ENCODE assay signal across 8 cellular contexts in genomic region chr11:62856333-62856910, GRCh38. TPM values are rescaled to one million over a fixed set of nuclear protein-coding genes. Genes with fewer than 3 reads are reported as not detected.
DNase-seq lines count a peak whose midpoint lies in the region; ATAC-seq and TF ChIP-seq lines count a peak whose summit lies in the region.

No MANE protein-coding gene starts in this region.

- H3K4me3 Mint-ChIP-seq in activated T-cell treated with anti-CD3 and anti-CD28 coated beads, Interleukin-2, amount 50 U/mL, for 72 hours: peak overlapping the region; percentile 96 to 98
- peak overlapping the region; percentile 99 for H3K4me3 Mint-ChIP-seq in T-helper 2 cell treated with Interferon-gamma antibody and Interleukin-4, amounts not matched to agents 5 μg/mL and 100 μg/mL, for 36 hours

- H3K9me3 ChIP-seq in heart right ventricle (no peaks in the 10 kb centered on the region), skeletal muscle tissue (ENCODE audit: control insufficient read depth in 3 of 3, low read length in 3 of 3) (no peaks in the 10 kb centered on the region)

- H3K9ac ChIP-seq in skeletal muscle tissue (ENCODE audit: low read depth in 1 of 3, low read length in 3 of 3): peak overlapping the region; percentile 77 to 90 (median 83)

- no peaks in the 10 kb centered on the region for H3K27me3 Mint-ChIP-seq in activated T-cell treated with anti-CD3 and anti-CD28 coated beads, Interleukin-2, amount 50 U/mL, for 72 hours (ENCODE audit: low read depth)
- H3K27me3 Mint-ChIP-seq in T-helper 2 cell treated with Interferon-gamma antibody and Interleukin-4, amounts not matched to agents 5 μg/mL and 100 μg/mL, for 36 hours (ENCODE audit: low read depth): no peaks in the 10 kb centered on the region

- H3K4me1 Mint-ChIP-seq in activated T-cell treated with anti-CD3 and anti-CD28 coated beads, Interleukin-2, amount 50 U/mL, for 72 hours (ENCODE audit: low read depth): peaks cover 74% of the 10 kb centered on the region
- peaks cover 66% of the 10 kb centered on the region for H3K4me1 Mint-ChIP-seq in T-helper 2 cell treated with Interferon-gamma antibody and Interleukin-4, amounts not matched to agents 5 μg/mL and 100 μg/mL, for 36 hours (ENCODE audit: low read depth)

- TF ChIP-seq CTCF in heart right ventricle (IDR thresholded peaks at IDR 0.05): no peak

- H3K4me1 ChIP-seq in heart right ventricle (peaks cover 12 to 49% (median 29%) of the 10 kb centered on the region in 9 donors), skeletal muscle tissue (ENCODE audit: control insufficient read depth in 3 of 3, insufficient read depth in 3 of 3, low read length in 3 of 3) (peaks cover 22 to 38% (median 32%) of the 10 kb centered on the region in 3 donors)

- H3K27me3 ChIP-seq in heart right ventricle: no peaks in the 10 kb centered on the region
- H3K27me3 ChIP-seq in skeletal muscle tissue (ENCODE audit: control insufficient read depth in 3 of 3, insufficient read depth in 3 of 3, low read length in 3 of 3): no peaks in the 10 kb centered on the region

- no peak for DNase-seq in activated T-cell treated with anti-CD3 and anti-CD28 coated beads, Interleukin-2, amount 50 U/mL, for 72 hours
- DNase-seq in activated T-cell treated with anti-CD3 and anti-CD28 coated beads for 4 hours (no peak), heart right ventricle (no peak), NCI-H524 treated with DMSO at 0.1 percent for 48 hours (lab: John Stamatoyannopoulos, UW) (no peak), activated gamma-delta T cell treated with Interleukin-2 at 50 U/mL for 16 hours (no peak), NCI-H446 treated with DMSO at 0.1 percent for 48 hours (lab: John Stamatoyannopoulos, UW) (no peak)
- no peak for DNase-seq in T-helper 2 cell treated with Interferon-gamma antibody and Interleukin-4, amounts not matched to agents 5 μg/mL and 100 μg/mL, for 36 hours (ENCODE audit: low spot score)

- ATAC-seq in activated T-cell treated with anti-CD3 and anti-CD28 coated beads, Interleukin-2, amount 50 U/mL, for 72 hours (replicated peaks in 1 of 2): no peak
- peak in 2 of 8 donors; percentile 1 for ATAC-seq in heart right ventricle

- H3K4me3 ChIP-seq in heart right ventricle: peak overlapping the region; percentile 51 to 98 (median 68)
- H3K4me3 ChIP-seq in skeletal muscle tissue (ENCODE audit: low read length in 3 of 3): peak overlapping the region; percentile 86 to 98 (median 96)

- H3K9me3 Mint-ChIP-seq in activated T-cell treated with anti-CD3 and anti-CD28 coated beads, Interleukin-2, amount 50 U/mL, for 72 hours: no peaks in the 10 kb centered on the region
- H3K9me3 Mint-ChIP-seq in T-helper 2 cell treated with Interferon-gamma antibody and Interleukin-4, amounts not matched to agents 5 μg/mL and 100 μg/mL, for 36 hours: no peaks in the 10 kb centered on the region

- peaks cover 0 to 35% (median 27%) of the 10 kb centered on the region in 9 donors for H3K36me3 ChIP-seq in heart right ventricle
- H3K36me3 ChIP-seq in skeletal muscle tissue (ENCODE audit: control insufficient read depth in 3 of 3, insufficient read depth in 3 of 3, low read length in 3 of 3): peaks cover 26 to 34% (median 28%) of the 10 kb centered on the region in 3 donors

- peak overlapping the region; percentile 98 for H3K27ac Mint-ChIP-seq in activated T-cell treated with anti-CD3 and anti-CD28 coated beads, Interleukin-2, amount 50 U/mL, for 72 hours
- H3K27ac Mint-ChIP-seq in T-helper 2 cell treated with Interferon-gamma antibody and Interleukin-4, amounts not matched to agents 5 μg/mL and 100 μg/mL, for 36 hours: peak overlapping the region; percentile 99

- H3K27ac ChIP-seq in heart right ventricle (peak overlapping the region in 8 of 10 donors; percentile 33 to 88 (median 77)), skeletal muscle tissue (ENCODE audit: low read depth, low read length) (peak overlapping the region; percentile 59)

- intact Hi-C loops in heart right ventricle (cut with DNase I): loop anchor here in 3 of 10 donors (5.0 to 10.0 kb wide), 3 partner anchors 69 to 282 kb away; partner anchors contain the start of genes TMEM179B (in 2 of the 3), EEF1G (in 1 of the 3) and TUT1 (in 1 of the 3)

- H3K36me3 Mint-ChIP-seq in activated T-cell treated with anti-CD3 and anti-CD28 coated beads, Interleukin-2, amount 50 U/mL, for 72 hours (ENCODE audit: insufficient read depth in 2 of 2): peaks cover 38 to 45% of the 10 kb centered on the region in 2 donors
- peaks cover 57% of the 10 kb centered on the region for H3K36me3 Mint-ChIP-seq in T-helper 2 cell treated with Interferon-gamma antibody and Interleukin-4, amounts not matched to agents 5 μg/mL and 100 μg/mL, for 36 hours (ENCODE audit: low read depth)

- WGBS in heart right ventricle, 2 donors: 7 to 9% methylated on average over 20 of the region's 20 CpGs

RNA-seq across cellular contexts. Expression of gene WDR74, which starts 17.0 kb away (rescaled TPM):
- 100 to 1,000 TPM; 101 to 104 TPM for total RNA-seq in activated T-cell treated with anti-CD3 and anti-CD28 coated beads, Interleukin-2, amount 50 U/mL, for 72 hours
- total RNA-seq in heart right ventricle (10 to 100 TPM; 17.7 to 31.2 (median 22.9) TPM), skeletal muscle tissue (65.8 TPM)
- 10 to 100 TPM; 48.3 to 62.4 TPM for polyA plus RNA-seq in heart right ventricle

RNA-seq across cellular contexts. Expression of gene TEX54, which starts 23.8 kb away (rescaled TPM):
- 1 to 10 TPM in 1 of 2 donors, under 1 TPM in 1; 0.77 to 1.5 TPM for total RNA-seq in activated T-cell treated with anti-CD3 and anti-CD28 coated beads, Interleukin-2, amount 50 U/mL, for 72 hours
- not detected for total RNA-seq in heart right ventricle
- not detected for polyA plus RNA-seq in heart right ventricle
- not detected for total RNA-seq in skeletal muscle tissue

RNA-seq across cellular contexts. Expression of gene SLC3A2, which starts 24.3 kb away (rescaled TPM):
- total RNA-seq in activated T-cell treated with anti-CD3 and anti-CD28 coated beads, Interleukin-2, amount 50 U/mL, for 72 hours: 100 to 1,000 TPM; 730 to 898 TPM
- total RNA-seq in heart right ventricle (10 to 100 TPM; 32.0 to 78.4 (median 42.6) TPM), skeletal muscle tissue (56.4 TPM)
- 100 to 1,000 TPM in 1 of 2 donors, 10 to 100 TPM in 1; 36.2 to 110 TPM for polyA plus RNA-seq in heart right ventricle

RNA-seq across cellular contexts. Expression of gene STX5, which starts 24.6 kb away (rescaled TPM):
- 10 to 100 TPM; 53.9 to 70.1 TPM for total RNA-seq in activated T-cell treated with anti-CD3 and anti-CD28 coated beads, Interleukin-2, amount 50 U/mL, for 72 hours
- 10 to 100 TPM; 16.8 to 27.0 (median 19.0) TPM for total RNA-seq in heart right ventricle
- 10 to 100 TPM; 13.6 to 31.9 TPM for polyA plus RNA-seq in heart right ventricle
- 33.9 TPM for total RNA-seq in skeletal muscle tissue

RNA-seq across cellular contexts. Expression of gene NXF1, which starts 51.2 kb away (rescaled TPM):
- total RNA-seq in activated T-cell treated with anti-CD3 and anti-CD28 coated beads, Interleukin-2, amount 50 U/mL, for 72 hours: 100 to 1,000 TPM; 117 to 131 TPM
- total RNA-seq in heart right ventricle (10 to 100 TPM; 28.3 to 58.7 (median 36.7) TPM), skeletal muscle tissue (12.5 TPM)
- 10 to 100 TPM; 66.6 to 96.7 TPM for polyA plus RNA-seq in heart right ventricle

Comparison
In these comparisons a context has a peak if more than half of its experiments do, and no peak if none do; other contexts are left out.
1. RNA of gene SLC3A2, which starts 24.3 kb away (total RNA-seq): 730 to 898 TPM in activated T-cell treated with anti-CD3 and anti-CD28 coated beads, Interleukin-2, amount 50 U/mL, for 72 hours; 56.4 TPM in skeletal muscle tissue (single experiment) and 32.0 to 78.4 TPM in heart right ventricle; every median in the first group is over 4 times any median in the second.